ENCODE assay signal across 13 cellular contexts in genomic region chr4:102693266-102693850, GRCh38.
"Had no signal": no experiment of that assay in that cellular context is flagged by ENCODE, and none has a peak within 500 bp of the region (broad histone marks: within the 10 kb centered on the region; RNA-seq: fewer than 3 reads in every experiment).

No MANE protein-coding gene starts in this region.

- H3K4me1 ChIP-seq: tibial nerve had no signal

- H3K4me3 ChIP-seq: SJCRH30, tibial nerve had no signal

- ATAC-seq: activated CD4-positive, alpha-beta T cell treated with anti-CD3 and anti-CD28 coated beads for 36 hours; stimulated activated memory B cell treated with anti-CD40 and anti-IgM and Interleukin-4, amounts not matched to agents 10 μg/mL and 1 μg/mL and 100 μg/mL, for 72 hours had no signal

- H3K27me3 ChIP-seq: SJCRH30, tibial nerve had no signal

- H3K9me3 ChIP-seq: SJCRH30, tibial nerve had no signal

- H3K36me3 ChIP-seq: SJCRH30 had no signal

- DNase-seq: activated CD4-positive, alpha-beta memory T cell treated with anti-CD3 and anti-CD28 coated beads, Interleukin-2, amount 10 ng/mL, durations not matched to agents 7 days and 5 days; activated CD4-positive, alpha-beta T cell treated with anti-CD3 and anti-CD28 coated beads for 36 hours; activated CD8-positive, alpha-beta memory T cell treated with anti-CD3 and anti-CD28 coated beads, Interleukin-2, amount 50 U/mL, for 4 hours; activated naive CD4-positive, alpha-beta T cell treated with Interleukin-2 at 50 U/mL for 16 hours; central memory CD4-positive, alpha-beta T cell; cortex of kidney; effector memory CD4-positive, alpha-beta T cell; hypothalamus; mesendoderm; SJCRH30; SW 1271 had no signal

- H3K27ac ChIP-seq: SJCRH30, tibial nerve had no signal
